1 cellular context compared by ENCODE assay signal in genomic region chr10:29319205-29319781, GRCh38.
TF ChIP-seq lines count a peak whose summit lies in the region.

No MANE protein-coding gene starts in this region.

TF ChIP-seq in HepG2, 621 proteins besides CTCF, POLR2A, EP300 and RAD21 (continued from another document and continues in another):
- no peak for TF ChIP-seq ZNF17 (CRISPR knock-in tag; IDR thresholded peaks at IDR 0.05)
- TF ChIP-seq KLF15 (CRISPR knock-in tag; IDR thresholded peaks at IDR 0.05; ENCODE audit: borderline replicate concordance) = no peak
- TF ChIP-seq CBFB (CRISPR knock-in tag; IDR thresholded peaks at IDR 0.05) = no peak
- no peak for TF ChIP-seq ZNF451 (CRISPR knock-in tag; IDR thresholded peaks at IDR 0.05)
- no peak for TF ChIP-seq GMEB2 (CRISPR knock-in tag; IDR thresholded peaks at IDR 0.05; ENCODE audit: low read depth)
- TF ChIP-seq ZNF746 (CRISPR knock-in tag; IDR thresholded peaks at IDR 0.05) = no peak
- TF ChIP-seq ZBTB37 (CRISPR knock-in tag; IDR thresholded peaks at IDR 0.05) = no peak
- TF ChIP-seq ZFP91 (CRISPR knock-in tag; IDR thresholded peaks at IDR 0.05; ENCODE audit: borderline replicate concordance) = peak; percentile 32; the same call in 1 of the 2 replicates
- peak; percentile 48; the same call in 1 of the 2 replicates for TF ChIP-seq KMT2A (CRISPR knock-in tag; IDR thresholded peaks at IDR 0.05)
- no peak for TF ChIP-seq TERF1 (CRISPR knock-in tag; IDR thresholded peaks at IDR 0.05)
- TF ChIP-seq ZNF598 (CRISPR knock-in tag; IDR thresholded peaks at IDR 0.05; ENCODE audit: borderline replicate concordance) = no peak
- no peak for TF ChIP-seq SCMH1 (CRISPR knock-in tag; IDR thresholded peaks at IDR 0.05; ENCODE audit: borderline replicate concordance)
- TF ChIP-seq ZNF782 (CRISPR knock-in tag; IDR thresholded peaks at IDR 0.05; ENCODE audit: borderline replicate concordance) = 0 out of 2 replicates have a peak, but pooled peaks have one; percentile 41
- TF ChIP-seq HINFP (CRISPR knock-in tag; IDR thresholded peaks at IDR 0.05; ENCODE audit: low read depth) = peak; percentile 67; the same call in 1 of the 2 replicates
- no peak for TF ChIP-seq ZNF562 (CRISPR knock-in tag; IDR thresholded peaks at IDR 0.05; ENCODE audit: borderline replicate concordance)
- TF ChIP-seq KDM2A (CRISPR knock-in tag; IDR thresholded peaks at IDR 0.05; ENCODE audit: borderline replicate concordance, low read depth) = 0 out of 2 replicates have a peak, but pooled peaks have one; percentile 10
- peak; percentile 46 for TF ChIP-seq RBM22 (optimal IDR thresholded peaks at IDR 0.05; ENCODE audit: low read length)
- TF ChIP-seq RNF2 (conservative IDR thresholded peaks at IDR 0.05; ENCODE audit: low read depth) = no peak
- no peak for TF ChIP-seq NKX3-1 (CRISPR knock-in tag; IDR thresholded peaks at IDR 0.05)
- no peak for TF ChIP-seq THAP8 (CRISPR knock-in tag; IDR thresholded peaks at IDR 0.05; ENCODE audit: borderline replicate concordance)
- TF ChIP-seq ZNF501 (CRISPR knock-in tag; IDR thresholded peaks at IDR 0.05) = peak; percentile 71
- no peak for TF ChIP-seq ATF7-NPFF (CRISPR knock-in tag; IDR thresholded peaks at IDR 0.05; ENCODE audit: low read depth)
- TF ChIP-seq ZNF790 (CRISPR knock-in tag; IDR thresholded peaks at IDR 0.05; ENCODE audit: borderline replicate concordance) = no peak
- TF ChIP-seq ETV6 (CRISPR knock-in tag; conservative IDR thresholded peaks at IDR 0.05) = no peak
- no peak for TF ChIP-seq CHD2 (IDR thresholded peaks at IDR 0.05; ENCODE audit: low read depth, low read length)
- TF ChIP-seq DMTF1 (CRISPR knock-in tag; IDR thresholded peaks at IDR 0.05) = no peak
- TF ChIP-seq BRCA1 (CRISPR knock-in tag; IDR thresholded peaks at IDR 0.05) = no peak
- no peak for TF ChIP-seq CREB1 (IDR thresholded peaks at IDR 0.05)
- no peak for TF ChIP-seq CREB1 (CRISPR knock-in tag; IDR thresholded peaks at IDR 0.05)
- TF ChIP-seq CSRNP2 (CRISPR knock-in tag; conservative IDR thresholded peaks at IDR 0.05; ENCODE audit: low read depth) = no peak
- TF ChIP-seq NFE2L1 (CRISPR knock-in tag; IDR thresholded peaks at IDR 0.05; ENCODE audit: borderline replicate concordance) = no peak
- no peak for TF ChIP-seq ZBTB40 (IDR thresholded peaks at IDR 0.05)
- TF ChIP-seq ZBTB40 (CRISPR knock-in tag; IDR thresholded peaks at IDR 0.05) = no peak
- TF ChIP-seq ELF4 (CRISPR knock-in tag; IDR thresholded peaks at IDR 0.05; ENCODE audit: borderline replicate concordance) = no peak
- no peak for TF ChIP-seq ZFAT (CRISPR knock-in tag; conservative IDR thresholded peaks at IDR 0.05)
- TF ChIP-seq POGZ (CRISPR knock-in tag; IDR thresholded peaks at IDR 0.05) = no peak
- no peak for TF ChIP-seq ZFP36 (IDR thresholded peaks at IDR 0.05; ENCODE audit: borderline replicate concordance, low read depth, low read length, partially characterized antibody)
